In genomic region chr1:8213676-8214075, GRCh38 we compare ENCODE assay signal across 17 cellular contexts.
"Had no signal": no experiment of that assay in that cellular context is flagged by ENCODE, and none has a peak within 500 bp of the region (broad histone marks: within the 10 kb centered on the region; RNA-seq: fewer than 3 reads in every experiment).

No MANE protein-coding gene starts in this region.

- H3K9me3 ChIP-seq: heart right ventricle, left ventricle myocardium inferior, prostate gland, spleen had no signal

- H3K4me3 ChIP-seq: heart right ventricle, left ventricle myocardium inferior, prostate gland, spleen had no signal

- H3K4me1 ChIP-seq: prostate gland had no signal

- DNase-seq: activated CD4-positive, alpha-beta T cell treated with anti-CD3 and anti-CD28 coated beads for 1 hour; activated CD4-positive, alpha-beta T cell treated with anti-CD3 and anti-CD28 coated beads, Interleukin-2, amount 50 U/mL, for 48 hours; activated gamma-delta T cell; activated naive CD8-positive, alpha-beta T cell treated with anti-CD3 and anti-CD28 coated beads, Interleukin-2, amount 10 ng/mL, durations not matched to agents 7 days and 5 days; activated T-cell treated with anti-CD3 and anti-CD28 coated beads, Interleukin-2, amount 50 U/mL, for 48 hours; anterior cingulate cortex; heart right ventricle; islet precursor cell; left ventricle myocardium inferior; naive thymus-derived CD4-positive, alpha-beta T cell; nucleus accumbens; spleen; stimulated activated CD4-positive, alpha-beta T cell treated with anti-CD3 and anti-CD28 coated beads, Interleukin-1b, Interleukin-23, amount 100 ng/mL, for 48 hours; T-helper 9 cell had no signal

- H3K36me3 ChIP-seq: heart right ventricle, left ventricle myocardium inferior, prostate gland, spleen had no signal

- ATAC-seq: heart right ventricle; naive thymus-derived CD4-positive, alpha-beta T cell; sciatic nerve; stimulated activated memory B cell treated with anti-CD40 and anti-IgM and Interleukin-4, amounts not matched to agents 10 μg/mL and 1 μg/mL and 100 μg/mL, for 72 hours had no signal

- H3K27ac ChIP-seq: left ventricle myocardium inferior, prostate gland, spleen had no signal
